In the genomic region with DNA sequence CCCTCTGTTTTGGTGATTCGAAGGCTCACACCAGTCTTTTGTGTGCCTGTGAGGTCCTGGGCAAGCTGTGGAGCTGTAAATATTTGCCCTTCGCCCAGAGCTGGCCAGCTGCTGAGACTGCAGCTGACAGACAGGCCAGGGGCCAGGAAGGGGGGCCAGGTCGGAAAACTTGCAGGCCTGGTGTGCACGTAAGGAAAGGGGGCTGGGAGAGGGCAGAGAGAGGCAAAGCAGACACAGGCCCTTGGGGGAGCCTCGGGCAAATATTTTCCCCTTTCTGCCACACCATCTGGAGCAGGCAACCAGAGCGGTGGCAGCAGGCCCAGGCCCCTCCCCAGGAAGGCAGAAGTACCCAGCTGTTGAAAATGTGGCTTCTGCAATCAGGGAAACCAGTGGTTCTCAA, we compare ENCODE assay signal across 1 cellular context.
TF ChIP-seq lines count a peak whose summit lies in the region.

No MANE protein-coding gene starts in this region.

TF ChIP-seq in H1, 55 proteins besides CTCF, POLR2A, EP300 and RAD21:
- TF ChIP-seq YY1 (IDR thresholded peaks at IDR 0.05; ENCODE audit: low read depth, low read length), result no peak
- TF ChIP-seq CHD1 (IDR thresholded peaks at IDR 0.05; ENCODE audit: low read depth, low read length), result no peak
- no peak for TF ChIP-seq MAFK (IDR thresholded peaks at IDR 0.05; ENCODE audit: low read depth, low read length)
- no peak for TF ChIP-seq CBX8 (IDR thresholded peaks at IDR 0.05; ENCODE audit: borderline replicate concordance, low read depth, low read length)
- no peak for TF ChIP-seq CEBPB (IDR thresholded peaks at IDR 0.05; ENCODE audit: low read depth, low read length)
- TF ChIP-seq, protein P1, sequence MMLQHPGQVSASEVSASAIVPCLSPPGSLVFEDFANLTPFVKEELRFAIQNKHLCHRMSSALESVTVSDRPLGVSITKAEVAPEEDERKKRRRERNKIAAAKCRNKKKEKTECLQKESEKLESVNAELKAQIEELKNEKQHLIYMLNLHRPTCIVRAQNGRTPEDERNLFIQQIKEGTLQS (IDR thresholded peaks at IDR 0.05; ENCODE audit: insufficient read depth, low read depth, low read length), result no peak
- no peak for TF ChIP-seq RBBP5 (IDR thresholded peaks at IDR 0.05; ENCODE audit: borderline replicate concordance, low read depth, low read length)
- TF ChIP-seq SP1 (IDR thresholded peaks at IDR 0.05; ENCODE audit: low read depth, low read length), result no peak
- TF ChIP-seq RXRA (IDR thresholded peaks at IDR 0.05; ENCODE audit: insufficient read depth, low read depth, low read length), result no peak
